In the genomic region with DNA sequence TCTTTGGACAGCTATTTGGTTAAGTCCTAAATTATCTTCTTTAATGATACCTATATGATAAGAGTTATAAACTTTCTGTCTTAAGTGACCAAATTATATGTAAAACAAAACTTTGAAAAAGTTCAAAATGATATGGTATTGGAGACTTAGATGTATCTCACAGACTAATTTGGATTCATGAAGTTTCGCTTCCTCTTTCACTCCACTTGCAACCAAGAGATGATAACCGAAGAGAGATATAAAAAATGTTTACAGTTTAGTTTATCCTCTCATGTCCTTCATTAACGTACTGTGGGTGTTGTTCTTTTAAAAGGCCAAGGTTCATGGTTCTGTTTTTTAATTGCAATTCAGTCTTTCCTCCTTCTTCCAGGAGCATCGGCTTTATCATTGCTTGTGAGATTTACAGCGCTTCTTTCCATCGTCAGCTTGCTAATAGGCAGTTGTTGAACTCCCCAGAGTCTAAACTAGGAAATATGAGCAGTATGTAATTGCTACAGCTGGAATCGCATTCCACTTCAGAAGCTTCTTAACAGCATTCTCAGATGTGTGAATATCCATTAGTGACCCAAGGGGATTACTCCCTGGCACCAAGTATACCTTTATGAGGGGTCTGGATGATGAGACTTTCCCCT, we compare ENCODE assay signal across 8 cellular contexts.
DNase-seq lines count a peak whose midpoint lies in the region; ATAC-seq and TF ChIP-seq lines count a peak whose summit lies in the region.

No MANE protein-coding gene starts in this region.

- no peaks in the 10 kb centered on the region for H4K20me1 ChIP-seq in MM.1S (ENCODE audit: insufficient read depth, low read length)

- H3K4me3 ChIP-seq in MM.1S (ENCODE audit: low read length): peak overlapping the region; percentile 59
- peak overlapping the region in 1 of 4 donors; percentile 14 for H3K4me3 ChIP-seq in upper lobe of left lung
- peak overlapping the region in 1 of 4 donors; percentile 8 for H3K4me3 ChIP-seq in gastrocnemius medialis

- peak overlapping the region; percentile 80 for H3K27ac ChIP-seq in MM.1S (ENCODE audit: low read length)
- peak overlapping the region; percentile 58 to 79 (median 66) for H3K27ac ChIP-seq in upper lobe of left lung
- peak overlapping the region in 1 of 4 donors; percentile 9 for H3K27ac ChIP-seq in gastrocnemius medialis

- H3K27me3 ChIP-seq in MM.1S (replicated peaks; ENCODE audit: insufficient read depth, low read length): no peaks in the 10 kb centered on the region
- no peaks in the 10 kb centered on the region for H3K27me3 ChIP-seq in upper lobe of left lung
- H3K27me3 ChIP-seq in gastrocnemius medialis: no peaks in the 10 kb centered on the region

- H3K4me2 ChIP-seq in MM.1S (ENCODE audit: low read depth, low read length): peak overlapping the region; percentile 75

- peaks cover 17% of the 10 kb centered on the region for H3K4me1 ChIP-seq in MM.1S (ENCODE audit: low read length)
- peaks cover 0 to 6% (median 2%) of the 10 kb centered on the region in 4 donors for H3K4me1 ChIP-seq in upper lobe of left lung
- no peaks in the 10 kb centered on the region for H3K4me1 ChIP-seq in gastrocnemius medialis

- no peaks in the 10 kb centered on the region for H3K9me3 ChIP-seq in MM.1S (replicated peaks; ENCODE audit: insufficient read depth, low read length)
- no peaks in the 10 kb centered on the region for H3K9me3 ChIP-seq in upper lobe of left lung
- H3K9me3 ChIP-seq in gastrocnemius medialis: no peaks in the 10 kb centered on the region

- no peak for TF ChIP-seq CTCF in MM.1S (IDR thresholded peaks at IDR 0.05; ENCODE audit: low read length)
- no peak for TF ChIP-seq CTCF in upper lobe of left lung (IDR thresholded peaks at IDR 0.05)
- TF ChIP-seq CTCF in gastrocnemius medialis (IDR thresholded peaks at IDR 0.05 in 4 of 5, conservative IDR thresholded peaks at IDR 0.05 in 1 of 5): no peak

- no peak for TF ChIP-seq EP300 in upper lobe of left lung (IDR thresholded peaks at IDR 0.05)

- H3K79me2 ChIP-seq in MM.1S (ENCODE audit: low read length): no peaks in the 10 kb centered on the region

- intact Hi-C loops in gastrocnemius medialis (cut with DNase I; ENCODE audit: low total_unique reads): no loop called here

- H2AFZ ChIP-seq in MM.1S (ENCODE audit: low read length): peak overlapping the region; percentile 76

- no peaks in the 10 kb centered on the region for H3K9me2 ChIP-seq in MM.1S (replicated peaks; ENCODE audit: insufficient read depth, low read length)

- DNase-seq in DMS79 (lab: John Stamatoyannopoulos, UW): peak; percentile 78
- peak; percentile 68 for DNase-seq in MM.1S
- peak; percentile 17 for DNase-seq in dermis blood vessel endothelial cell
- DNase-seq in upper lobe of left lung: no peak
- no peak for DNase-seq in gastrocnemius medialis
- no peak for DNase-seq in anterior cingulate cortex (lab: John Stamatoyannopoulos, UW)
- no peak for DNase-seq in NCI-H2081 treated with DMSO at 0.1 percent for 48 hours (lab: John Stamatoyannopoulos, UW)

- TF ChIP-seq POLR2A in upper lobe of left lung (IDR thresholded peaks at IDR 0.05) (no peak), gastrocnemius medialis (IDR thresholded peaks at IDR 0.05) (no peak)

- 45 to 47% methylated on average over 7 of the region's 7 CpGs for WGBS in upper lobe of left lung, 2 donors

- in situ Hi-C loops in gastrocnemius medialis (cut with MboI; ENCODE audit: low sequenced_read_pairs in 4 of 4): no loop called here

- peak overlapping the region; percentile 55 for H3K9ac ChIP-seq in MM.1S (ENCODE audit: low read length)

- no peaks in the 10 kb centered on the region for H3K36me3 ChIP-seq in MM.1S (replicated peaks; ENCODE audit: insufficient read depth, low read length)
- H3K36me3 ChIP-seq in upper lobe of left lung: no peaks in the 10 kb centered on the region
- no peaks in the 10 kb centered on the region for H3K36me3 ChIP-seq in gastrocnemius medialis

- ATAC-seq in GM21528 (IDR thresholded peaks at IDR 0.05; ENCODE audit: low FRiP score, unreplicated experiment) (peak; percentile 79), upper lobe of left lung (ENCODE audit: low FRiP score in 2 of 2) (peak in 1 of 2 donors; percentile 60), gastrocnemius medialis (no peak)

- H3F3A ChIP-seq in MM.1S (ENCODE audit: insufficient read depth, low read length): peaks cover 18% of the 10 kb centered on the region

Comparison
In these comparisons a context has a peak if more than half of its experiments do, and no peak if none do; other contexts are left out.
1. DNase-seq: peak in DMS79 (single experiment), MM.1S (single experiment) and dermis blood vessel endothelial cell (single experiment); none in upper lobe of left lung (0 of 2), gastrocnemius medialis (0 of 2), anterior cingulate cortex (0 of 58) and NCI-H2081 treated with DMSO at 0.1 percent for 48 hours (single experiment).